ENCODE assay signal across 8 cellular contexts in the genomic region with DNA sequence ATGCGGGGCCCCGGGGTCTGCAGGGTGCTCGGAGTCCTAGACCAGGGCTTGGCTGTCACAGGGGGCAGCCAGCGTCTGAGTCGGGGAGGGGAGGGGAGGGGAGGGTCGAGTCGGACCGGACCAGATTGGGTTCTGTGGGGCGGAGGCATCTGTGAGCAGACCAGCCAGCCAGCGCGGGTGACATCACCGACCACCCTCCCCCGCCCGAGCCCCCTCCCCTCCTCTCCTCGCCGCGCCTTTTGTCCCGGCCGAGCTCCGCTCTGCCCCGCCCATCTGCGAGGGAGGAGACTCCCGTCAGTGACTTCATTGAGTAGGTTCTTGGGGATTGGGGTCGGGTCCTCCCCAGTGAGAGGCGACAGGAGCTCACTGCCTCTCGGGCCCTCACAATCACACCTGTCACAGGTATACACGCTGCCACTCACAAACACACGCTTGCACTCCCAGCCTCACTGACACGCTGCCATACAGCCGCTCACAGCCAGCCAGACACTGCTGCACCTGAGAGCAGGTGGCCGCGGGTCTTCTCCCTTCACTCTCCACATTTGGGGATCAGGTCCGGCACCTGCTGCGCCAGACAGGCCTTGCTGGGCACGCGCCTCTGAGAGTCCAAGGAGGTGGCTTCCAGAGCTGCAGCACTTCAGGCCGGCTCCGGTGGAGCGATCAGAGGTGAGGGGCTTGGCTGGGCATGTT. TPM values are rescaled to one million over a fixed set of nuclear protein-coding genes. Genes with fewer than 3 reads are reported as not detected.
DNase-seq lines count a peak whose midpoint lies in the region; ATAC-seq lines count a peak whose summit lies in the region.

No MANE protein-coding gene starts in this region.

- no peak overlapping the region for H4K8ac ChIP-seq in mesendoderm (ENCODE audit: low read depth, low read length)

- H3K23ac ChIP-seq in mesendoderm (ENCODE audit: low read length) = no peak overlapping the region

- H3K56ac ChIP-seq in mesendoderm (ENCODE audit: low read length) = peak overlapping the region; percentile 92

- peak overlapping the region; percentile 88 for H3K4me3 Mint-ChIP-seq in activated CD4-positive, alpha-beta T cell treated with anti-CD3 and anti-CD28 coated beads, Interleukin-2, amount 10 ng/mL, durations not matched to agents 7 days and 5 days
- H3K4me3 Mint-ChIP-seq in stimulated activated naive CD8-positive, alpha-beta T cell treated with anti-CD3 and anti-CD28 coated beads, Interleukin-15, amount 100 ng/mL, for 72 hours = peak overlapping the region; percentile 85 to 91

- peak overlapping the region; percentile 50 for H2AK5ac ChIP-seq in mesendoderm (ENCODE audit: low read length)

- DNase-seq in ELF-1 (ENCODE audit: low read depth, low spot score) = peak; percentile 86
- peak; percentile 28 for DNase-seq in MG63
- DNase-seq in activated CD4-positive, alpha-beta T cell treated with anti-CD3 and anti-CD28 coated beads, Interleukin-2, amount 10 ng/mL, durations not matched to agents 7 days and 5 days = peak; percentile 47
- peak; percentile 95 for DNase-seq in mesendoderm
- DNase-seq in stimulated activated naive CD8-positive, alpha-beta T cell treated with anti-CD3 and anti-CD28 coated beads, Interleukin-15, amount 100 ng/mL, for 72 hours = peak in 1 of 2 donors; percentile 33
- DNase-seq in amniotic stem cell (lab: John Stamatoyannopoulos, UW) = no peak

- H3K27me3 ChIP-seq in MG63 (no peaks in the 10 kb centered on the region), endocrine pancreas (ENCODE audit: control insufficient read depth, insufficient read depth, low read length) (no peaks in the 10 kb centered on the region), mesendoderm (ENCODE audit: insufficient read depth, low read length, poor library complexity) (no peaks in the 10 kb centered on the region)

- peak overlapping the region; percentile 89 for H3K4me2 ChIP-seq in mesendoderm (ENCODE audit: low read length)

- H3K27ac ChIP-seq in mesendoderm (ENCODE audit: low read depth, low read length) = peak overlapping the region; percentile 92

- WGBS in mesendoderm (ENCODE audit: extremely low coverage, insufficient coverage, low lambda C conversion rate) = no CpG with 5 or more reads among the region's 39 CpGs

- H2BK120ac ChIP-seq in mesendoderm (ENCODE audit: low read depth, low read length) = peak overlapping the region; percentile 77

- POLR2A ChIA-PET in activated CD4-positive, alpha-beta T cell treated with anti-CD3 and anti-CD28 coated beads, Interleukin-2, amount 10 ng/mL, durations not matched to agents 7 days and 5 days (lab: Charles Lee) = interaction anchor here (0.6 kb wide), 1 partner anchor 573 kb away, joined by 3 read pairs; no protein-coding TSS in a partner anchor

- H3K79me1 ChIP-seq in mesendoderm (ENCODE audit: low read length) = no peaks in the 10 kb centered on the region

- peak overlapping the region; percentile 17 for H2BK5ac ChIP-seq in mesendoderm (ENCODE audit: low read length)

- no peaks in the 10 kb centered on the region for H3K9me3 Mint-ChIP-seq in activated CD4-positive, alpha-beta T cell treated with anti-CD3 and anti-CD28 coated beads, Interleukin-2, amount 10 ng/mL, durations not matched to agents 7 days and 5 days
- no peaks in the 10 kb centered on the region for H3K9me3 Mint-ChIP-seq in stimulated activated naive CD8-positive, alpha-beta T cell treated with anti-CD3 and anti-CD28 coated beads, Interleukin-15, amount 100 ng/mL, for 72 hours

- H4K5ac ChIP-seq in mesendoderm (ENCODE audit: low read length) = no peak overlapping the region

- peak overlapping the region; percentile 89 for H3K4ac ChIP-seq in mesendoderm (ENCODE audit: low read depth, low read length)

- H3K9ac ChIP-seq in endocrine pancreas (ENCODE audit: control insufficient read depth, insufficient read depth, low read length) (peak overlapping the region; percentile 84), mesendoderm (ENCODE audit: low read length) (peak overlapping the region; percentile 88)

- H3K79me2 ChIP-seq in mesendoderm (ENCODE audit: control insufficient read depth, insufficient read depth, low read length) = no peaks in the 10 kb centered on the region

- H3K4me1 ChIP-seq in endocrine pancreas (ENCODE audit: control insufficient read depth, insufficient read depth, low read length) = no peaks in the 10 kb centered on the region
- H3K4me1 ChIP-seq in mesendoderm (ENCODE audit: control insufficient read depth, low read depth, low read length) = peaks cover 23% of the 10 kb centered on the region

- no peaks in the 10 kb centered on the region for H3K27me3 Mint-ChIP-seq in activated CD4-positive, alpha-beta T cell treated with anti-CD3 and anti-CD28 coated beads, Interleukin-2, amount 10 ng/mL, durations not matched to agents 7 days and 5 days
- no peaks in the 10 kb centered on the region for H3K27me3 Mint-ChIP-seq in stimulated activated naive CD8-positive, alpha-beta T cell treated with anti-CD3 and anti-CD28 coated beads, Interleukin-15, amount 100 ng/mL, for 72 hours

- no peak for ATAC-seq in stimulated activated naive CD8-positive, alpha-beta T cell treated with anti-CD3 and anti-CD28 coated beads, Interleukin-15, amount 100 ng/mL, for 72 hours
- ATAC-seq in HG02973 (IDR thresholded peaks at IDR 0.05; ENCODE audit: unreplicated experiment) = no peak

- no peaks in the 10 kb centered on the region for H3K36me3 ChIP-seq in MG63
- H3K36me3 ChIP-seq in endocrine pancreas (ENCODE audit: control insufficient read depth, insufficient read depth, low read length) = no peaks in the 10 kb centered on the region
- no peaks in the 10 kb centered on the region for H3K36me3 ChIP-seq in mesendoderm (ENCODE audit: control insufficient read depth, insufficient read depth, low read length)

- H3K4me1 Mint-ChIP-seq in activated CD4-positive, alpha-beta T cell treated with anti-CD3 and anti-CD28 coated beads, Interleukin-2, amount 10 ng/mL, durations not matched to agents 7 days and 5 days = peaks cover 55% of the 10 kb centered on the region
- peaks cover 88% of the 10 kb centered on the region for H3K4me1 Mint-ChIP-seq in stimulated activated naive CD8-positive, alpha-beta T cell treated with anti-CD3 and anti-CD28 coated beads, Interleukin-15, amount 100 ng/mL, for 72 hours

- H3K27ac Mint-ChIP-seq in activated CD4-positive, alpha-beta T cell treated with anti-CD3 and anti-CD28 coated beads, Interleukin-2, amount 10 ng/mL, durations not matched to agents 7 days and 5 days = peak overlapping the region; percentile 85
- H3K27ac Mint-ChIP-seq in stimulated activated naive CD8-positive, alpha-beta T cell treated with anti-CD3 and anti-CD28 coated beads, Interleukin-15, amount 100 ng/mL, for 72 hours = peak overlapping the region; percentile 29 to 55

- no peak overlapping the region for H2BK15ac ChIP-seq in mesendoderm (replicated peaks; ENCODE audit: low read depth)

- CTCF ChIA-PET in activated CD4-positive, alpha-beta T cell treated with anti-CD3 and anti-CD28 coated beads, Interleukin-2, amount 10 ng/mL, durations not matched to agents 7 days and 5 days (lab: Charles Lee) = interaction anchor here (0.8 to 1.3 kb wide), 4 partner anchors 17 to 91 kb away, joined by 3 to 4 read pairs (median 3); no protein-coding TSS in a partner anchor

- peak overlapping the region; percentile 63 for H3K4me3 ChIP-seq in MG63
- no peak overlapping the region for H3K4me3 ChIP-seq in endocrine pancreas (ENCODE audit: control insufficient read depth, insufficient read depth, low read length)
- peak overlapping the region; percentile 79 for H3K4me3 ChIP-seq in mesendoderm (ENCODE audit: low read length)

- H3K9me3 ChIP-seq in MG63 (no peaks in the 10 kb centered on the region), endocrine pancreas (ENCODE audit: control insufficient read depth, low read length) (no peaks in the 10 kb centered on the region)

- H3K36me3 Mint-ChIP-seq in activated CD4-positive, alpha-beta T cell treated with anti-CD3 and anti-CD28 coated beads, Interleukin-2, amount 10 ng/mL, durations not matched to agents 7 days and 5 days (ENCODE audit: low read depth) = no peaks in the 10 kb centered on the region

- H3K18ac ChIP-seq in mesendoderm (ENCODE audit: low read length) = peak overlapping the region; percentile 89

RNA-seq across cellular contexts. Expression of a gene that starts 0.5 kb away (rescaled TPM):
- total RNA-seq in MG63 (2014; rRNA removed; shearing (Covaris generic); ENCODE audit: low replicate concordance) = 3.7 and 4.1 TPM in 2 replicates
- 1 to 10 TPM; 3.5 to 4.6 TPM for total RNA-seq in activated CD4-positive, alpha-beta T cell treated with anti-CD3 and anti-CD28 coated beads, Interleukin-2, amount 10 ng/mL, durations not matched to agents 7 days and 5 days
- polyA plus RNA-seq in mesendoderm (2013, experiment 1 of 2) = 24.8 TPM
- 25.9 TPM for polyA plus RNA-seq in mesendoderm (2013, experiment 2 of 2)

RNA-seq across cellular contexts. Expression of a gene that starts 32.0 kb away (rescaled TPM):
- total RNA-seq in MG63 (2014; rRNA removed; shearing (Covaris generic); ENCODE audit: low replicate concordance) = not detected in 2 replicates
- not detected for total RNA-seq in activated CD4-positive, alpha-beta T cell treated with anti-CD3 and anti-CD28 coated beads, Interleukin-2, amount 10 ng/mL, durations not matched to agents 7 days and 5 days
- 0.11 TPM for polyA plus RNA-seq in mesendoderm (2013, experiment 1 of 2)
- 0.11 TPM for polyA plus RNA-seq in mesendoderm (2013, experiment 2 of 2)
